Comparison of ENCODE assay signal across 20 cellular contexts in genomic region chr1:243582321-243582720, GRCh38.
DNase-seq lines count a peak whose midpoint lies in the region; ATAC-seq and TF ChIP-seq lines count a peak whose summit lies in the region.
"Had no signal": no experiment of that assay in that cellular context is flagged by ENCODE, and none has a peak within 500 bp of the region (broad histone marks: within the 10 kb centered on the region; RNA-seq: fewer than 3 reads in every experiment).

No MANE protein-coding gene starts in this region.

- H3K27ac Mint-ChIP-seq in chondrocyte (ENCODE audit: unreplicated experiment), result peak overlapping the region; percentile 66
- no peak overlapping the region for H3K27ac Mint-ChIP-seq in activated CD4-positive, alpha-beta T cell treated with anti-CD3 and anti-CD28 coated beads, Interleukin-2, amount 10 ng/mL, durations not matched to agents 24 days and 14 days
- H3K27ac Mint-ChIP-seq: endodermal cell, nephron had no signal

- peaks cover 16% of the 10 kb centered on the region for H3K4me1 Mint-ChIP-seq in chondrocyte (ENCODE audit: low read depth)
- no peaks in the 10 kb centered on the region for H3K4me1 Mint-ChIP-seq in activated CD4-positive, alpha-beta T cell treated with anti-CD3 and anti-CD28 coated beads, Interleukin-2, amount 10 ng/mL, durations not matched to agents 24 days and 14 days
- H3K4me1 Mint-ChIP-seq: endodermal cell, nephron had no signal

- intact Hi-C loops in activated CD4-positive, alpha-beta T cell treated with anti-CD3 and anti-CD28 coated beads, Interleukin-2, amount 10 ng/mL, durations not matched to agents 24 days and 14 days (cut with micrococcal nuclease), result loop anchor here (10.0 kb wide), 1 partner anchor 162 kb away; no protein-coding TSS in a partner anchor

- no peaks in the 10 kb centered on the region for H3K27me3 Mint-ChIP-seq in chondrocyte (ENCODE audit: low read depth)
- H3K27me3 Mint-ChIP-seq in activated CD4-positive, alpha-beta T cell treated with anti-CD3 and anti-CD28 coated beads, Interleukin-2, amount 10 ng/mL, durations not matched to agents 24 days and 14 days, result no peaks in the 10 kb centered on the region

- peaks cover 49% of the 10 kb centered on the region for H3K9me3 Mint-ChIP-seq in chondrocyte (ENCODE audit: low read depth)
- H3K9me3 Mint-ChIP-seq in activated CD4-positive, alpha-beta T cell treated with anti-CD3 and anti-CD28 coated beads, Interleukin-2, amount 10 ng/mL, durations not matched to agents 24 days and 14 days, result peaks cover 25% of the 10 kb centered on the region

- ATAC-seq in HG03025 (IDR thresholded peaks at IDR 0.05; ENCODE audit: low FRiP score, unreplicated experiment) (no peak), GM18517 (IDR thresholded peaks at IDR 0.05; ENCODE audit: unreplicated experiment) (no peak)
- ATAC-seq: HCT116, upper lobe of right lung had no signal

- TF ChIP-seq CTCF in chondrocyte (IDR thresholded peaks at IDR 0.05), result no peak

- peaks cover 47% of the 10 kb centered on the region for H3K36me3 Mint-ChIP-seq in chondrocyte (ENCODE audit: low read depth)
- H3K36me3 Mint-ChIP-seq in activated CD4-positive, alpha-beta T cell treated with anti-CD3 and anti-CD28 coated beads, Interleukin-2, amount 10 ng/mL, durations not matched to agents 24 days and 14 days (ENCODE audit: low read depth), result peaks cover 38% of the 10 kb centered on the region

- peak; percentile 67 for DNase-seq in EL
- peak; percentile 65 for DNase-seq in LHCN-M2 (ENCODE audit: low read depth)
- DNase-seq in chondrocyte (ENCODE audit: low spot score), result no peak
- DNase-seq in myocyte (ENCODE audit: low read depth), result peak; percentile 46
- no peak for DNase-seq in AG20443 (ENCODE audit: low spot score)
- no peak for DNase-seq in activated CD4-positive, alpha-beta T cell treated with anti-CD3 and anti-CD28 coated beads, Interleukin-2, amount 10 ng/mL, durations not matched to agents 24 days and 14 days
- DNase-seq: activated CD4-positive, alpha-beta T cell treated with anti-CD3 and anti-CD28 coated beads for 48 hours; activated gamma-delta T cell treated with Interleukin-2 at 50 U/mL for 16 hours; endodermal cell; Karpas-422; NCI-H1105; NCI-H526 treated with DMSO at 0.1 percent for 48 hours; SHP77; small intestine; stimulated activated CD4-positive, alpha-beta T cell treated with anti-CD3 and anti-CD28 coated beads, Interleukin-2, amount 100 ng/mL, for 48 hours; upper lobe of right lung had no signal

- H3K4me3 Mint-ChIP-seq in chondrocyte (ENCODE audit: unreplicated experiment), result no peak overlapping the region
- no peak overlapping the region for H3K4me3 Mint-ChIP-seq in activated CD4-positive, alpha-beta T cell treated with anti-CD3 and anti-CD28 coated beads, Interleukin-2, amount 10 ng/mL, durations not matched to agents 24 days and 14 days
- H3K4me3 Mint-ChIP-seq: endodermal cell, nephron had no signal

Comparison
In these comparisons a context has a peak if more than half of its experiments do, and no peak if none do; other contexts are left out.
1. DNase-seq: peak in EL (single experiment), LHCN-M2 (single experiment) and myocyte (single experiment); none in chondrocyte (single experiment), AG20443 (single experiment) and activated CD4-positive, alpha-beta T cell treated with anti-CD3 and anti-CD28 coated beads, Interleukin-2, amount 10 ng/mL, durations not matched to agents 24 days and 14 days (single experiment).